1 cellular context compared by ENCODE assay signal in the genomic region with DNA sequence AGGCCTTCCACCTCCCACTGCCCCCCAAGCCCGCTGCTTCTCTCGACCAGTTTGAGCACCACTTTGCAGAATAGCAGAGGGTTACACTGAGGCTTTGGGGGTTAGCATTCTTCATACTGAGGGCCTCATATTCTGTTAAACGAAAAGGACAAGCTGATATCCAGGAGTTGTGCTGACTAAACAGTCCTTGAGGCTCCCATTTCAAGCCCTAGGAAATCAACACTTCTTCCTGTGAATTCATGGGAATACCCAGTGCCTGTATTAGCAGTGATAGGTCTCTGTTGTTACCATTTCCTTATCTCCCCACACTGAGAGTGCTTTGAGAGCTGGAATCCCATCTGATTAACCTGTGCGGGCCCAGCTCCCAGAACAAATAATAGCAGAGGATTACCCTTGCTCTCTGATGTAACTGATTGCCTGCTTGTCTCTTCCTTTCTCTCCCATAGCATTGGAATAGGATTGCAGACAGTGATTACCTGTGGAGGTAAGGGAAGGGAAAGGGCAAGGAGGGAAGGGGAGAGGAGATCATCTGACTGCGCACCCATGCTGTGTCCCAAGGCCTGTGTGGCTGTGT.
TF ChIP-seq lines count a peak whose summit lies in the region.

No MANE protein-coding gene starts in this region.

TF ChIP-seq in HepG2, 621 proteins besides CTCF, POLR2A, EP300 and RAD21:
- TF ChIP-seq ZNF761 (CRISPR knock-in tag; conservative IDR thresholded peaks at IDR 0.05): no peak
- TF ChIP-seq ZNF652 (CRISPR knock-in tag; IDR thresholded peaks at IDR 0.05; ENCODE audit: borderline replicate concordance, low read depth): peak; percentile 68; the same call in 1 of the 2 replicates
- TF ChIP-seq CHD4 (IDR thresholded peaks at IDR 0.05; ENCODE audit: borderline replicate concordance, low read length): no peak
- peak; percentile 46 to 62 for TF ChIP-seq MAFK (conservative IDR thresholded peaks at IDR 0.05 in 1 of 2, IDR thresholded peaks at IDR 0.05 in 1 of 2; ENCODE audit: low read length in 2 of 2)
- peak; percentile 13; the same call in 1 of the 2 replicates for TF ChIP-seq MAFF (IDR thresholded peaks at IDR 0.05; ENCODE audit: low read depth, low read length)
